ENCODE assay signal across 8 cellular contexts in the genomic region with DNA sequence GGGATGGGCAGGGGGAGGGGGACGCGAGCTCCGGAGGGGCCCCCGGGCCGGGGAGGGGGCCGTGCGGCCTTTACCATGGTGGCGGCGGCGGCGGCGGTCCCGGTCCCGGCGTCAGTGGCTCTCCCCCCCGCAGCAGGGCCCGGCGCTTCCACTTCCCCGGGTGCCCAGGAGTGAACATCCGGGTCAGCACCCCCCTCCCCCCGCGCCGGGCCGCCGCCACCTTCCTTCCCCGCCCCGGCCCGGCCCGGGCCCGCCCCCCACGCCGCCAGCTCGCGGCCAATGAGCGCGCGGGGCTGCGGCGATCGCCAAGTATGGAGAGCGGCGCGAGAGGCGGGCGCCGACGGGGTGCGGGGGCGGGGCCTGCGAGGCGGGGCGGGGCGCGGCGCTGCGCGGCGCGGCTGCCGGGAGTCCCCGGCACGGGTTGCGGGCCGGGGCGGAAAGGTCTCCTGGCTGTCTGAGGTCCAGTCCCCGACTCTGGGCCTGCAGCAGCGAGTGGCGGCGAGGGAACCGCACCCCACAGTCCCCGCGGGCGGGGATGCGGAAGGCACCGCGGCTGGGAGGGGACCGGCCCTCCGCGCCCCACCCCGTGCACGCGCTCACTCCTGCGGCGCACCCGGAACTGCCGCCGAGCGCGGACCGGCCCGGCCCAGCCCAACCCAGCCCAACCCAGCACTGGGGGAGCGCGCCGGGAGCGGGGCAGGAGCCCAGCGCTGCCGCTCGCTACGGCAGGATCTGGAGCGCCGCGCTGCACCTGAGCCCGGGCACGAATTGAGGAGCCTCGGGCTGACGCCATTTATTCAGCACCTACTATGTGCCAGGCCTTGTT. TPM values are rescaled to one million over a fixed set of nuclear protein-coding genes. Genes with fewer than 3 reads are reported as not detected.
DNase-seq lines count a peak whose midpoint lies in the region; ATAC-seq and TF ChIP-seq lines count a peak whose summit lies in the region.

A gene (minus strand): TSS at position 178 of the 826 bp plus-strand sequence. CDS start 101 bp downstream, at position 77.

- H3K27me3 ChIP-seq in lower lobe of right lung (ENCODE audit: low read depth): no peaks in the 10 kb centered on the region

- TF ChIP-seq CTCF in CD14-positive monocyte (IDR thresholded peaks at IDR 0.05): no peak
- TF ChIP-seq CTCF in lower lobe of right lung (IDR thresholded peaks at IDR 0.05): no peak

- no peaks in the 10 kb centered on the region for H3K9me3 ChIP-seq in lower lobe of right lung

- peak within 1 kb of the TSS; percentile 97 for H3K27ac ChIP-seq in lower lobe of right lung

- no peaks in the 10 kb centered on the region for H3K27me3 Mint-ChIP-seq in CD14-positive monocyte (ENCODE audit: low read depth in 3 of 3)
- H3K27me3 Mint-ChIP-seq in activated CD8-positive, alpha-beta T cell treated with anti-CD3 and anti-CD28 coated beads, Interleukin-2, amount 10 ng/mL, durations not matched to agents 7 days and 5 days (ENCODE audit: low read depth): no peaks in the 10 kb centered on the region

- DNase-seq in CD14-positive monocyte (ENCODE audit: low spot score) (peak; percentile 90), NCI-H82 treated with DMSO at 0.1 percent for 48 hours (lab: John Stamatoyannopoulos, UW; ENCODE audit: unreplicated experiment) (peak; percentile 74), ecto neural progenitor cell (ENCODE audit: low spot score) (peak; percentile 95), lower lobe of right lung (peak; percentile 97)
- peak; percentile 95 for DNase-seq in activated CD8-positive, alpha-beta T cell treated with anti-CD3 and anti-CD28 coated beads, Interleukin-2, amount 10 ng/mL, durations not matched to agents 7 days and 5 days
- DNase-seq in stimulated activated CD4-positive, alpha-beta T cell treated with anti-CD3 and anti-CD28 coated beads, TNF-alpha, amount 100 ng/mL, for 1 hour (ENCODE audit: low read depth in 3 of 3, low spot score in 1 of 3): peak; percentile 86 to 95 (median 91)

- intact Hi-C loops in CD14-positive monocyte (cut with micrococcal nuclease) (loop anchor here in 1 of 2 donors (2.0 to 5.0 kb wide), 2 partner anchors 19 to 112 kb away; a partner anchor contains a TSS), lower lobe of right lung (cut with DNase I) (no loop called here)

- H3K4me1 ChIP-seq in lower lobe of right lung: peaks cover 60% of the 10 kb centered on the region

- peaks cover 0 to 3% (median 0%) of the 10 kb centered on the region in 7 donors for H3K9me3 Mint-ChIP-seq in CD14-positive monocyte
- H3K9me3 Mint-ChIP-seq in activated CD8-positive, alpha-beta T cell treated with anti-CD3 and anti-CD28 coated beads, Interleukin-2, amount 10 ng/mL, durations not matched to agents 7 days and 5 days (ENCODE audit: insufficient read depth): no peaks in the 10 kb centered on the region

- peak within 1 kb of the TSS; percentile 92 to 97 (median 95) for H3K27ac Mint-ChIP-seq in CD14-positive monocyte
- peak within 1 kb of the TSS; percentile 94 for H3K27ac Mint-ChIP-seq in activated CD8-positive, alpha-beta T cell treated with anti-CD3 and anti-CD28 coated beads, Interleukin-2, amount 10 ng/mL, durations not matched to agents 7 days and 5 days

- peak; percentile 77 for ATAC-seq in GM19372 (IDR thresholded peaks at IDR 0.05; ENCODE audit: low read depth, unreplicated experiment)
- ATAC-seq in HG03520 (IDR thresholded peaks at IDR 0.05; ENCODE audit: unreplicated experiment): peak; percentile 68
- ATAC-seq in activated CD8-positive, alpha-beta T cell treated with anti-CD3 and anti-CD28 coated beads, Interleukin-2, amount 10 ng/mL, durations not matched to agents 7 days and 5 days: peak; percentile 91
- ATAC-seq in lower lobe of right lung: peak; percentile 94 to 95

- H3K4me1 Mint-ChIP-seq in CD14-positive monocyte: peaks cover 60% of the 10 kb centered on the region
- H3K4me1 Mint-ChIP-seq in activated CD8-positive, alpha-beta T cell treated with anti-CD3 and anti-CD28 coated beads, Interleukin-2, amount 10 ng/mL, durations not matched to agents 7 days and 5 days (ENCODE audit: low read depth): peaks cover 55% of the 10 kb centered on the region

- H3K36me3 Mint-ChIP-seq in CD14-positive monocyte: peaks cover 18 to 25% of the 10 kb centered on the region in 2 donors
- peaks cover 31% of the 10 kb centered on the region for H3K36me3 Mint-ChIP-seq in activated CD8-positive, alpha-beta T cell treated with anti-CD3 and anti-CD28 coated beads, Interleukin-2, amount 10 ng/mL, durations not matched to agents 7 days and 5 days (ENCODE audit: low read depth)

- CTCF ChIA-PET in activated CD8-positive, alpha-beta T cell treated with anti-CD3 and anti-CD28 coated beads, Interleukin-2, amount 10 ng/mL, durations not matched to agents 7 days and 5 days (lab: Charles Lee): interaction anchor here (0.5 to 3.4 kb wide), 13 partner anchors 8 to 175 kb away, joined by 3 to 54 read pairs (median 8); no protein-coding TSS in a partner anchor

- peaks cover 23% of the 10 kb centered on the region for H3K36me3 ChIP-seq in lower lobe of right lung

- H3K4me3 Mint-ChIP-seq in CD14-positive monocyte: peak within 1 kb of the TSS; percentile 95 to 96
- H3K4me3 Mint-ChIP-seq in activated CD8-positive, alpha-beta T cell treated with anti-CD3 and anti-CD28 coated beads, Interleukin-2, amount 10 ng/mL, durations not matched to agents 7 days and 5 days: peak within 1 kb of the TSS; percentile 95

- POLR2A ChIA-PET in activated CD8-positive, alpha-beta T cell treated with anti-CD3 and anti-CD28 coated beads, Interleukin-2, amount 10 ng/mL, durations not matched to agents 7 days and 5 days (lab: Charles Lee): interaction anchor here (0.8 to 13.1 kb wide), 9 partner anchors 8 to 113 kb away, joined by 3 to 194 read pairs (median 5); a partner anchor contains a TSS

- H3K4me3 ChIP-seq in lower lobe of right lung: peak within 1 kb of the TSS; percentile 94

RNA-seq across cellular contexts. Expression of the gene that starts here (rescaled TPM):
- polyA plus RNA-seq in CD14-positive monocyte: 100 to 1,000 TPM; 407 to 504 TPM
- total RNA-seq in activated CD8-positive, alpha-beta T cell treated with anti-CD3 and anti-CD28 coated beads, Interleukin-2, amount 10 ng/mL, durations not matched to agents 7 days and 5 days: 100 to 1,000 TPM; 492 to 518 TPM
- total RNA-seq in lower lobe of right lung: 236 TPM

Comparison
In these comparisons a context has a peak if more than half of its experiments do, and no peak if none do; other contexts are left out.
1. Peak in every context shown above with its lines: DNase-seq, ATAC-seq, H3K4me3 ChIP-seq and H3K27ac ChIP-seq.